Comparison of ENCODE assay signal across 8 cellular contexts in the genomic region with DNA sequence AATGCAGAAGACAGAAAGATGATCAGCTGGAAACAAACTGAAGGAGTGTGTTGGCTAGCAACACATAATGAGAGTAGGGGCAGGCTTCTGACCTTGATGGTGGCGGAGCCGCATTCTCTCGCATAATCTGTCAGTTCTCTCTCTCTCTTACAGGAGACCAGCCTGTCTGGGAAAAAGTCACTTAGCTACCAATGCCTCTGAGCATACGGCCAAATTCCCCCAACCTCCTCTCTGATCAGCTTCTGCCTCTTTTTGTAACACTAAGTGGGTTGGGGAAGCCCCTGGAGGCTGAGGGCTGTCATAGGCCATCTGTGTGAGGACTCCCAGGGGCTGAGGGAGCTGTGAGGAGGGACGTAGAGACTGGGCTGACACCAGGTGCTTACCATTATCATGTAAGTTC.
A peak's percentile ranks its signal among the peaks of the same experiment; 100 is the strongest.
DNase-seq lines count a peak whose midpoint lies in the region; ATAC-seq and TF ChIP-seq lines count a peak whose summit lies in the region.

No MANE protein-coding gene starts in this region.

- H2BK120ac ChIP-seq in neuronal stem cell (ENCODE audit: low read depth, low read length) = no peak overlapping the region

- H3K9me3 ChIP-seq in naive thymus-derived CD4-positive, alpha-beta T cell (ENCODE audit: control insufficient read depth in 2 of 3, low read length in 3 of 3) = no peaks in the 10 kb centered on the region
- H3K9me3 ChIP-seq in neuronal stem cell (replicated peaks in 1 of 2; ENCODE audit: control insufficient read depth in 2 of 2, insufficient read depth in 1 of 2, low read depth in 1 of 2, low read length in 2 of 2) (no peaks in the 10 kb centered on the region), PC-9 (ENCODE audit: insufficient read depth, low read depth) (no peaks in the 10 kb centered on the region)

- intact Hi-C loops in naive thymus-derived CD4-positive, alpha-beta T cell (cut with micrococcal nuclease) = no loop called here
- intact Hi-C loops in PC-9 (cut with micrococcal nuclease; ENCODE audit: unreplicated experiment) = no loop called here

- no peak overlapping the region for H3K18ac ChIP-seq in neuronal stem cell (ENCODE audit: low read length)

- no TSS peak for BruUV-seq in PC-9 (replicated peaks; lab: Mats Ljungman, UMichigan)

- H3K27me3 ChIP-seq in naive thymus-derived CD4-positive, alpha-beta T cell (ENCODE audit: control insufficient read depth in 2 of 2, insufficient read depth in 2 of 2, low read length in 2 of 2) = no peaks in the 10 kb centered on the region
- no peaks in the 10 kb centered on the region for H3K27me3 ChIP-seq in neuronal stem cell (ENCODE audit: control insufficient read depth in 3 of 3, insufficient read depth in 3 of 3, low read depth in 1 of 3, low read length in 3 of 3)
- H3K27me3 ChIP-seq in PC-9 (ENCODE audit: insufficient read depth, low read depth) = no peaks in the 10 kb centered on the region

- H3K4me3 Mint-ChIP-seq in naive thymus-derived CD4-positive, alpha-beta T cell = no peak overlapping the region

- peak; percentile 34 for DNase-seq in activated T-cell treated with anti-CD3 and anti-CD28 coated beads for 48 hours (ENCODE audit: low read depth)
- DNase-seq in activated T-cell treated with anti-CD3 and anti-CD28 coated beads for 4 hours = no peak
- peak; percentile 35 for DNase-seq in activated CD4-positive, CD25-positive, alpha-beta regulatory T cell treated with anti-CD3 and anti-CD28 coated beads, Interleukin-2, amount 50 U/mL, for 72 hours
- no peak for DNase-seq in naive thymus-derived CD4-positive, alpha-beta T cell
- DNase-seq in neuronal stem cell (ENCODE audit: low spot score) = no peak
- no peak for DNase-seq in PC-9
- no peak for DNase-seq in middle frontal gyrus (ENCODE audit: extremely low spot score, low spot score)

- ATAC-seq in HG02884 (IDR thresholded peaks at IDR 0.05; ENCODE audit: unreplicated experiment) = peak; percentile 88
- ATAC-seq in naive thymus-derived CD4-positive, alpha-beta T cell = peak; percentile 42

- H4K8ac ChIP-seq in neuronal stem cell (ENCODE audit: low read depth, low read length) = no peak overlapping the region

- no peak overlapping the region for H3K4me3 ChIP-seq in naive thymus-derived CD4-positive, alpha-beta T cell (ENCODE audit: low read length)
- H3K4me3 ChIP-seq in neuronal stem cell (ENCODE audit: low read length in 2 of 2) (no peak overlapping the region), PC-9 (no peak overlapping the region)

- no peaks in the 10 kb centered on the region for H3K9me2 ChIP-seq in PC-9 (ENCODE audit: insufficient read depth)

- H2AFZ ChIP-seq in neuronal stem cell (ENCODE audit: low read length) (no peak overlapping the region), PC-9 (no peak overlapping the region)

- no peaks in the 10 kb centered on the region for H3K79me1 ChIP-seq in neuronal stem cell (ENCODE audit: low read depth, low read length)

- H3K27ac Mint-ChIP-seq in naive thymus-derived CD4-positive, alpha-beta T cell = peak overlapping the region in 2 of 9 donors; percentile 13 to 19

- TF ChIP-seq CTCF in PC-9 (conservative IDR thresholded peaks at IDR 0.05) = no peak

- peaks cover 5 to 49% (median 26%) of the 10 kb centered on the region in 7 donors for H3K4me1 Mint-ChIP-seq in naive thymus-derived CD4-positive, alpha-beta T cell

- H2BK5ac ChIP-seq in neuronal stem cell (ENCODE audit: low read length) = no peak overlapping the region

- H3K27ac ChIP-seq in naive thymus-derived CD4-positive, alpha-beta T cell (ENCODE audit: low read depth, low read length) = no peak overlapping the region
- H3K27ac ChIP-seq in neuronal stem cell (replicated peaks; ENCODE audit: low read length) (no peak overlapping the region), PC-9 (no peak overlapping the region)

- H3K4me2 ChIP-seq in neuronal stem cell (ENCODE audit: insufficient read depth, low read length, poor library complexity, severe bottlenecking) (no peak overlapping the region), PC-9 (no peak overlapping the region)

- H3K4ac ChIP-seq in neuronal stem cell (ENCODE audit: low read length) = no peak overlapping the region

- no peaks in the 10 kb centered on the region for H3K9me3 Mint-ChIP-seq in naive thymus-derived CD4-positive, alpha-beta T cell

- H3F3A ChIP-seq in PC-9 (ENCODE audit: insufficient read depth, low read depth) = no peaks in the 10 kb centered on the region; the same call in 1 of the 2 replicates

- H3K4me1 ChIP-seq in naive thymus-derived CD4-positive, alpha-beta T cell (ENCODE audit: control insufficient read depth in 2 of 2, insufficient read depth in 2 of 2, low read length in 2 of 2) = no peaks in the 10 kb centered on the region
- H3K4me1 ChIP-seq in neuronal stem cell (ENCODE audit: control insufficient read depth in 2 of 2, insufficient read depth in 1 of 2, low read depth in 1 of 2, low read length in 2 of 2) (peaks cover 1 to 2% of the 10 kb centered on the region in 2 donors), PC-9 (replicated peaks; ENCODE audit: insufficient read depth) (peaks cover 5% of the 10 kb centered on the region; the same call in 1 of the 2 replicates)

- H3K23ac ChIP-seq in neuronal stem cell (ENCODE audit: low read depth, low read length, poor library complexity) = no peak overlapping the region

- H3K36me3 ChIP-seq in naive thymus-derived CD4-positive, alpha-beta T cell (ENCODE audit: control insufficient read depth in 2 of 3, insufficient read depth in 3 of 3, low read length in 3 of 3) = peaks cover 0 to 6% (median 0%) of the 10 kb centered on the region in 3 experiments
- H3K36me3 ChIP-seq in neuronal stem cell (replicated peaks in 1 of 2; ENCODE audit: control insufficient read depth in 2 of 2, insufficient read depth in 2 of 2, low read length in 2 of 2) (peaks cover 0 to 8% of the 10 kb centered on the region in 2 donors), PC-9 (ENCODE audit: low read depth) (no peaks in the 10 kb centered on the region)

- WGBS in neuronal stem cell (ENCODE audit: extremely low coverage in 2 of 2, insufficient read length in 2 of 2, insufficient replicate concordance in 1 of 2), 2 donors = no CpG with 5 or more reads among the region's 5 CpGs

- H3K9ac ChIP-seq in neuronal stem cell (ENCODE audit: low read depth, low read length, poor library complexity) = no peak overlapping the region

- POLR2A ChIA-PET in naive thymus-derived CD4-positive, alpha-beta T cell (lab: Charles Lee) = no interaction called here
- POLR2A ChIA-PET in PC-9 (lab: Charles Lee; ENCODE audit: unreplicated experiment) = no interaction called here

- no peak overlapping the region for H2BK15ac ChIP-seq in neuronal stem cell (ENCODE audit: low read length)

- 0 out of 2 replicates have a peak, but pooled peaks cover 7% of the 10 kb centered on the region for H4K20me1 ChIP-seq in PC-9 (ENCODE audit: insufficient read depth)

- no peak overlapping the region for H2AK5ac ChIP-seq in neuronal stem cell (ENCODE audit: low read depth, low read length)

- H3K36me3 Mint-ChIP-seq in naive thymus-derived CD4-positive, alpha-beta T cell = peaks cover 0 to 29% (median 13%) of the 10 kb centered on the region in 5 donors

- no peak overlapping the region for H2BK12ac ChIP-seq in neuronal stem cell (ENCODE audit: low read length)

- H3K14ac ChIP-seq in neuronal stem cell (ENCODE audit: low read length) = no peak overlapping the region

- no peaks in the 10 kb centered on the region for H3K79me2 ChIP-seq in PC-9 (ENCODE audit: low read depth)

- H4K91ac ChIP-seq in neuronal stem cell (ENCODE audit: low read depth, low read length, poor library complexity) = no peak overlapping the region

- CTCF ChIA-PET in naive thymus-derived CD4-positive, alpha-beta T cell (lab: Charles Lee) = no interaction called here
- CTCF ChIA-PET in PC-9 (lab: Charles Lee) = interaction anchor here (0.5 kb wide), 1 partner anchor 486 kb away, joined by 4 read pairs; no protein-coding TSS in a partner anchor

- no peaks in the 10 kb centered on the region for H3K27me3 Mint-ChIP-seq in naive thymus-derived CD4-positive, alpha-beta T cell

Comparison
In these comparisons a context has a peak if more than half of its experiments do, and no peak if none do; other contexts are left out.
1. DNase-seq: peak in activated T-cell treated with anti-CD3 and anti-CD28 coated beads for 48 hours (single experiment) and activated CD4-positive, CD25-positive, alpha-beta regulatory T cell treated with anti-CD3 and anti-CD28 coated beads, Interleukin-2, amount 50 U/mL, for 72 hours (single experiment); none in activated T-cell treated with anti-CD3 and anti-CD28 coated beads for 4 hours (single experiment), naive thymus-derived CD4-positive, alpha-beta T cell (0 of 9), neuronal stem cell (single experiment), PC-9 (0 of 2) and middle frontal gyrus (single experiment).